1 cellular context compared by ENCODE assay signal in genomic region chr11:83285771-83286528, GRCh38.
A peak's percentile ranks its signal among the peaks of the same experiment; 100 is the strongest.
TF ChIP-seq lines count a peak whose summit lies in the region.

CCDC90B (minus strand) TSS chr11:83286367; CDS start chr11:83285972, 395 bp downstream.

TF ChIP-seq in K562, 482 proteins besides CTCF, POLR2A, EP300 and RAD21 (continued from another document and continues in another):
- TF ChIP-seq BMI1 (IDR thresholded peaks at IDR 0.05; ENCODE audit: low read length) (no peak), CBX1 (IDR thresholded peaks at IDR 0.05; ENCODE audit: low read depth) (no peak), ZNF431 (CRISPR knock-in tag; IDR thresholded peaks at IDR 0.05) (peak; percentile 71), VEZF1 (CRISPR knock-in tag; IDR thresholded peaks at IDR 0.05) (peak; percentile 77), POLR2B (IDR thresholded peaks at IDR 0.05; ENCODE audit: low read depth, partially characterized antibody) (peak; percentile 97), ZBTB26 (CRISPR knock-in tag; IDR thresholded peaks at IDR 0.05) (peak; percentile 14; the same call in 1 of the 2 replicates), BRF1 (IDR thresholded peaks at IDR 0.05; ENCODE audit: borderline replicate concordance, extremely low read depth, insufficient read length) (no peak), TAF9B (IDR thresholded peaks at IDR 0.05; ENCODE audit: partially characterized antibody) (peak; percentile 97), ILK (tag; IDR thresholded peaks at IDR 0.05; ENCODE audit: borderline replicate concordance, low read depth) (no peak), PKNOX1 (IDR thresholded peaks at IDR 0.05) (peak; percentile 49; the same call in 1 of the 2 replicates), TSC22D4 (tag; IDR thresholded peaks at IDR 0.05) (no peak), EWSR1 (IDR thresholded peaks at IDR 0.05; ENCODE audit: borderline replicate concordance, low read depth, partially characterized antibody) (no peak), ZNF175 (CRISPR knock-in tag; IDR thresholded peaks at IDR 0.05; ENCODE audit: low read depth) (peak; percentile 87), JUN (IDR thresholded peaks at IDR 0.05; ENCODE audit: borderline replicate concordance, low read depth, low read length) (no peak; the same call in 1 of the 2 replicates), JUN (CRISPR knock-in tag; IDR thresholded peaks at IDR 0.05; ENCODE audit: borderline replicate concordance) (no peak), ZNF23 (CRISPR knock-in tag; IDR thresholded peaks at IDR 0.05) (no peak), AFF1 (IDR thresholded peaks at IDR 0.05; ENCODE audit: low read depth in 1 of 2, partially characterized antibody in 2 of 2) (peak; percentile 58 to 97), SRF (CRISPR knock-in tag; IDR thresholded peaks at IDR 0.05) (peak in 1 of 2 experiments; percentile 10; a peak in 1 of 4 replicates), MBD2 (IDR thresholded peaks at IDR 0.05; ENCODE audit: borderline replicate concordance, low read depth) (peak; percentile 91), NR1H2 (CRISPR knock-in tag; IDR thresholded peaks at IDR 0.05) (no peak), MTA3 (IDR thresholded peaks at IDR 0.05; ENCODE audit: borderline replicate concordance) (0 out of 2 replicates have a peak, but pooled peaks have one; percentile 48), HLTF (IDR thresholded peaks at IDR 0.05) (no peak), HMGN3 (IDR thresholded peaks at IDR 0.05; ENCODE audit: borderline replicate concordance, extremely low read depth, insufficient read length, low read depth, low read length) (no peak), ZBTB7A (IDR thresholded peaks at IDR 0.05; ENCODE audit: borderline replicate concordance, control insufficient read depth, low read depth, low read length) (peak; percentile 72; the same call in 1 of the 2 replicates), ZNF436 (CRISPR knock-in tag; IDR thresholded peaks at IDR 0.05) (no peak), CREB3 (tag; conservative IDR thresholded peaks at IDR 0.05; ENCODE audit: low read depth) (peak; percentile 80; the same call in 1 of the 2 replicates), POLR2AphosphoS5 (IDR thresholded peaks at IDR 0.05; ENCODE audit: control insufficient read depth, insufficient read depth, low read depth, low read length) (peak; percentile 87), BRF2 (IDR thresholded peaks at IDR 0.05; ENCODE audit: borderline replicate concordance, insufficient read depth, insufficient read length) (no peak), CEBPB (tag; IDR thresholded peaks at IDR 0.05) (peak; percentile 95), ILF3 (IDR thresholded peaks at IDR 0.05; ENCODE audit: borderline replicate concordance) (no peak), ARID4B (CRISPR knock-in tag; IDR thresholded peaks at IDR 0.05) (peak; percentile 95), REST (CRISPR knock-in tag; IDR thresholded peaks at IDR 0.05; ENCODE audit: low read depth) (0 out of 2 replicates have a peak, but pooled peaks have one; percentile 51), TAF7 (tag; IDR thresholded peaks at IDR 0.05) (peak; percentile 94), TAF15 (IDR thresholded peaks at IDR 0.05; ENCODE audit: low read depth, low read length) (no peak), ZNF41 (CRISPR knock-in tag; conservative IDR thresholded peaks at IDR 0.05) (no peak; the same call in 1 of the 2 replicates), GABPB1 (CRISPR knock-in tag; IDR thresholded peaks at IDR 0.05) (peak; percentile 87), ELF4 (CRISPR knock-in tag; IDR thresholded peaks at IDR 0.05) (0 out of 2 replicates have a peak, but pooled peaks have one; percentile 41), ZNF512 (tag; IDR thresholded peaks at IDR 0.05) (no peak), PYGO2 (tag; IDR thresholded peaks at IDR 0.05) (no peak), ZNF224 (CRISPR knock-in tag; IDR thresholded peaks at IDR 0.05) (no peak), ZNF589 (CRISPR knock-in tag; IDR thresholded peaks at IDR 0.05; ENCODE audit: low read depth) (peak; percentile 64; the same call in 1 of the 2 replicates), NFIC (IDR thresholded peaks at IDR 0.05) (peak; percentile 63; the same call in 1 of the 2 replicates)
